In the genomic region with DNA sequence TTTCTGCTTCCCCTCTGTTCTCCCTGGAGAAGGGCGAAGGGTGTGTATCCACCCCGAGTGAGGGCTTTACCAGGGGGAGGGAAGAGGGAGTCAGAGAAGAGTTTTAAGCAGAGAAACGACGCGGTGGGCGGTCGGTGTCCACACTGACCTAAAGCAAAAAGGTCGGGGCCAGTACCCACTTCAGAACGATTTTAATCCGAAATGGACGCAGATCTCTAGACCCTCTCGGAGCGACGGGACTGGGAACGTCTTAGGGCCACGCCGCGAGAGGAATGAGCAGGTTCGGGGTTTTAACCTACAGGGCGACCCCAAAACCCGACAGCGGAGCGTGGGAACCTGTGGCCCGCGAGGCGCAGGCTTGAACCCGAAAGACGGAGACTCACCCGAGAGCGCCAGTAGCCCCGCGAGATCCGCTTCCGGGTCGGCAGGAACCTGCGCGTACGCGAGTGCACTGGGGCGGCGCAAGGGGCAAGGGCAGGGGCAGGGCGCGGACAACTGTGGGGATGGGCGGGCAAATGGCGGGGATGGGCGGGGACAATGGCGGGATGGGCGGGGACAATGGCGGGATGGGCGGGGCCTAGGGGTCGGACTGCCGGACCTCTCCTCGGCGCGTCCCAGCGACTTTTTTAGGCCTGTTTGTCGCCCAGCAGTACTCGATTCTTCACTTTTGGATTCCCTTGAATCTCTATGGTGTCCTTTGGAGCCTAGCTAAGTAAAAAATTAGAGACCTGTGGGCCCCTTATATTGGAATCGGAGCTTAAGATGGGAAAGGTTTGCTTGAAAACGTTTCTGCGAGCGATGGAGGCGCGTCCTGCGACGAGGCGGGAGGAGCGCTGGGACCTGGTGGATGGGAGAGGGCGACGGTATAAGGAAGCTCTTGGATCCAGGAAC, we compare ENCODE assay signal across 8 cellular contexts. TPM values are rescaled to one million over a fixed set of nuclear protein-coding genes. Genes with fewer than 3 reads are reported as not detected.
DNase-seq lines count a peak whose midpoint lies in the region; ATAC-seq, FAIRE-seq and TF ChIP-seq lines count a peak whose summit lies in the region.

TSS of gene ZNF677 (minus strand) at position 423 of the 891 bp plus-strand sequence. CDS start 3,323 bp downstream, outside the sequence.

- H3K9me3 ChIP-seq in CD4-positive, alpha-beta T cell (ENCODE audit: control insufficient read depth, low read length): peaks cover 51% of the 10 kb centered on the region
- H3K9me3 ChIP-seq in endothelial cell of umbilical vein (replicated peaks; ENCODE audit: control insufficient read depth, insufficient read depth, low read length) (no peaks in the 10 kb centered on the region), mesodermal cell (ENCODE audit: control insufficient read depth, low read length) (peaks cover 39% of the 10 kb centered on the region)

- H3K36me3 Mint-ChIP-seq in CD4-positive, alpha-beta T cell (ENCODE audit: low read depth): peaks cover 68% of the 10 kb centered on the region

- peak; percentile 60 to 80 (median 73) for DNase-seq in CD4-positive, alpha-beta T cell
- peak; percentile 47 for DNase-seq in NCI-H146 treated with DMSO at 0.1 percent for 48 hours (lab: John Stamatoyannopoulos, UW; ENCODE audit: unreplicated experiment)
- peak; percentile 84 for DNase-seq in activated CD8-positive, alpha-beta memory T cell treated with anti-CD3 and anti-CD28 coated beads, Interleukin-2, amount 50 U/mL, for 48 hours
- DNase-seq in endothelial cell of umbilical vein (ENCODE audit: low read depth, low spot score): peak; percentile 82
- peak; percentile 62 to 66 (median 65) for DNase-seq in stimulated activated CD4-positive, alpha-beta T cell treated with anti-CD3 and anti-CD28 coated beads, TNF-alpha, amount 100 ng/mL, for 4 hours (ENCODE audit: low read depth in 3 of 3)

- FAIRE-seq in endothelial cell of umbilical vein (lab: Jason Lieb, UNC): peak; percentile 83

- peak within 1 kb of the TSS; percentile 83 for H3K4me3 Mint-ChIP-seq in CD4-positive, alpha-beta T cell

- CTCF ChIA-PET in CD4-positive, alpha-beta T cell (lab: Charles Lee): interaction anchor here (1.1 kb wide), 1 partner anchor 59 kb away, joined by 6 read pairs; no protein-coding TSS in a partner anchor
- CTCF ChIA-PET in endothelial cell of umbilical vein (lab: Charles Lee): interaction anchor here (1.1 kb wide), 2 partner anchors 59 to 178 kb away, joined by 4 read pairs; no protein-coding TSS in a partner anchor

- H3K4me1 ChIP-seq in endothelial cell of umbilical vein (ENCODE audit: control insufficient read depth, extremely low read depth, insufficient read depth, low read length): peaks cover 7% of the 10 kb centered on the region
- no peaks in the 10 kb centered on the region for H3K4me1 ChIP-seq in mesodermal cell (ENCODE audit: control insufficient read depth, insufficient read depth, low read length, poor library complexity, severe bottlenecking)

- peak; percentile 98 for ATAC-seq in CD4-positive, alpha-beta T cell (ENCODE audit: poor library complexity)
- ATAC-seq in GM19328 (IDR thresholded peaks at IDR 0.05; ENCODE audit: unreplicated experiment): no peak
- ATAC-seq in HG03039 (IDR thresholded peaks at IDR 0.05; ENCODE audit: unreplicated experiment): no peak

- H3K27ac Mint-ChIP-seq in CD4-positive, alpha-beta T cell: peak within 1 kb of the TSS; percentile 4

- peak within 1 kb of the TSS; percentile 97 for H3K4me2 ChIP-seq in endothelial cell of umbilical vein (ENCODE audit: insufficient read depth, low read length)

- H4K20me1 ChIP-seq in endothelial cell of umbilical vein (replicated peaks; ENCODE audit: control insufficient read depth, extremely low read depth, insufficient read depth, low read length): no peaks in the 10 kb centered on the region

- peak within 1 kb of the TSS; percentile 79 to 98 (median 90) for H3K4me3 ChIP-seq in endothelial cell of umbilical vein (replicated peaks in 1 of 3; ENCODE audit: insufficient read depth in 1 of 3, low read depth in 1 of 3, low read length in 3 of 3)
- H3K4me3 ChIP-seq in mesodermal cell (ENCODE audit: extremely low read depth, insufficient read depth, low read length, poor library complexity, severe bottlenecking): peak within 1 kb of the TSS; percentile 60

- no peaks in the 10 kb centered on the region for H3K79me2 ChIP-seq in endothelial cell of umbilical vein (ENCODE audit: control insufficient read depth, insufficient read depth, low read length)

- peak within 1 kb of the TSS; percentile 29 for H3K27ac ChIP-seq in CD4-positive, alpha-beta T cell (ENCODE audit: low read depth, low read length)
- H3K27ac ChIP-seq in endothelial cell of umbilical vein (ENCODE audit: insufficient read depth, low read depth, low read length) (peak within 1 kb of the TSS; percentile 42), mesodermal cell (ENCODE audit: low read depth, low read length, severe bottlenecking) (peak within 1 kb of the TSS; percentile 69)

- peaks cover 2 to 5% of the 10 kb centered on the region in 2 experiments for H3K36me3 ChIP-seq in endothelial cell of umbilical vein (ENCODE audit: control insufficient read depth in 2 of 2, extremely low read depth in 1 of 2, insufficient read depth in 2 of 2, low read length in 2 of 2)
- peaks cover 17% of the 10 kb centered on the region for H3K36me3 ChIP-seq in mesodermal cell (ENCODE audit: control insufficient read depth, insufficient read depth, low read length)

- peak within 1 kb of the TSS; percentile 97 for H2AFZ ChIP-seq in endothelial cell of umbilical vein (ENCODE audit: low read depth, low read length)

- peak within 1 kb of the TSS; percentile 67 for H3K9ac ChIP-seq in endothelial cell of umbilical vein (replicated peaks; ENCODE audit: extremely low read depth, insufficient read depth, low read length)

- POLR2A ChIA-PET in CD4-positive, alpha-beta T cell (lab: Charles Lee): no interaction called here
- POLR2A ChIA-PET in endothelial cell of umbilical vein (lab: Charles Lee): no interaction called here

- H3K4me1 Mint-ChIP-seq in CD4-positive, alpha-beta T cell (ENCODE audit: low read depth): peaks cover 7% of the 10 kb centered on the region

- H3K9me1 ChIP-seq in endothelial cell of umbilical vein (replicated peaks; ENCODE audit: control insufficient read depth, extremely low read depth, insufficient read depth, low read length): no peaks in the 10 kb centered on the region

- peaks cover 3% of the 10 kb centered on the region for H3K27me3 Mint-ChIP-seq in CD4-positive, alpha-beta T cell

- H3K9me3 Mint-ChIP-seq in CD4-positive, alpha-beta T cell: peaks cover 28% of the 10 kb centered on the region

- intact Hi-C loops in CD4-positive, alpha-beta T cell (cut with DNase I, micrococcal nuclease): loop anchor here in 1 of 2 experiments (5.0 to 10.0 kb wide), 2 partner anchors 57 to 110 kb away; partner anchors contain the start of gene ZNF525
- intact Hi-C loops in endothelial cell of umbilical vein (cut with micrococcal nuclease): loop anchor here (1.0 to 10.0 kb wide), 4 partner anchors 57 to 151 kb away; partner anchors contain the start of genes ZNF160, ZNF525 and ZNF845

- peak; percentile 73 for TF ChIP-seq POLR2A in endothelial cell of umbilical vein (IDR thresholded peaks at IDR 0.05; ENCODE audit: low read depth, low read length)

- TSS peak; percentile 84 for BruUV-seq in endothelial cell of umbilical vein (replicated peaks; lab: Mats Ljungman, UMichigan)

- 30% methylated on average over 57 to 66 of the region's 70 CpGs for WGBS in mesodermal cell (ENCODE audit: insufficient coverage in 2 of 2), 2 experiments

- dilution Hi-C loops in endothelial cell of umbilical vein (cut with MboI; ENCODE audit: extremely low pct_ligation_motif_present, low sequenced_read_pairs): no loop called here

- H3K27me3 ChIP-seq in CD4-positive, alpha-beta T cell (ENCODE audit: control insufficient read depth, insufficient read depth, low read length): no peaks in the 10 kb centered on the region
- H3K27me3 ChIP-seq in endothelial cell of umbilical vein (ENCODE audit: control insufficient read depth in 2 of 2, insufficient read depth in 2 of 2, low read length in 2 of 2): no peaks in the 10 kb centered on the region

- no peak for TF ChIP-seq CTCF in CD4-positive, alpha-beta T cell (IDR thresholded peaks at IDR 0.05)
- no peak for TF ChIP-seq CTCF in endothelial cell of umbilical vein (IDR thresholded peaks at IDR 0.05; ENCODE audit: extremely low read depth in 1 of 2, insufficient read depth in 1 of 2, low read depth in 1 of 2, low read length in 2 of 2)

TF ChIP-seq in endothelial cell of umbilical vein, 7 proteins besides CTCF, POLR2A, EP300 and RAD21:
- TF ChIP-seq GATA2 (IDR thresholded peaks at IDR 0.05; ENCODE audit: insufficient read depth, insufficient read length, low read depth, low read length) (no peak), JUN (IDR thresholded peaks at IDR 0.05; ENCODE audit: borderline replicate concordance, insufficient read depth, insufficient read length, low read depth) (no peak), POLR2AphosphoS5 (IDR thresholded peaks at IDR 0.05; ENCODE audit: insufficient read depth, low read depth, low read length) (peak; percentile 61)

RNA-seq across cellular contexts. Expression of gene ZNF677, which starts in this region (rescaled TPM):
- 1 to 10 TPM; 5.2 to 6.4 TPM for total RNA-seq in CD4-positive, alpha-beta T cell
- total RNA-seq in endothelial cell of umbilical vein: 15.8 and 21.0 TPM in 2 replicates
- polyA plus RNA-seq in endothelial cell of umbilical vein: 10.0 and 13.4 TPM in 2 replicates
- 11.5 and 14.3 TPM in 2 replicates for polyA plus RNA-seq in endothelial cell of umbilical vein (2011; cell fraction: cytosol; rRNA removed)
- 14.6 and 19.2 TPM in 2 replicates for polyA plus RNA-seq in endothelial cell of umbilical vein (2011; cell fraction: nucleus; rRNA removed)
- polyA plus RNA-seq in endothelial cell of umbilical vein (2012): 12.4 and 12.8 TPM in 2 replicates
- 15.2 and 20.4 TPM in 2 replicates for polyA minus RNA-seq in endothelial cell of umbilical vein
- not detected for polyA minus RNA-seq in endothelial cell of umbilical vein (2011; cell fraction: cytosol; rRNA and poly(A)+ RNA removed)
- polyA minus RNA-seq in endothelial cell of umbilical vein (2011; cell fraction: nucleus; rRNA and poly(A)+ RNA removed): 15.1 and 17.1 TPM in 2 replicates
- 16.3 TPM for polyA plus RNA-seq in mesodermal cell (2013, experiment 1 of 2)
- polyA plus RNA-seq in mesodermal cell (2013, experiment 2 of 2): 12.5 TPM
